In the genomic region with DNA sequence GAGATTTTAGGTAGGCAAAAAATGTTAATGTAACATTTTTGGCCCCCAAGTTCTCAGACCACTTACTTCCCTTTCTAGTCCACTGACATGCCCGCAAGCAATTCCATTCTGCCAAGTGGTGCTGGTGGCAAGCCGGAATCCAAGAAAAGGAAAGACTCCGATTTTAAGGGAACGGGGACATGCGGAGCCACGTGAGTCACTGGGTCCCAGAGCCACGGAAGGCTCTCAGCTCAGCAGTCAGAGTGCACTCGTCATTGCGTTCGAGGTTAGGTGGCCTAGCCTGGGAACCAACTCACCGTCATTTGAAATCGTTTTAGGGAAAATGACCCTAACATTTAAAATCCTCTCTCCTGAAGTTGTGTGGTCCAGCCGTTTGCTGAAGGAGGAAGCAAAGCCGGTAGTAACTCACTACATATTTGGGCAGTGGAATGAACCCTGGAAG, we compare ENCODE assay signal across 8 cellular contexts. TPM values are rescaled to one million over a fixed set of nuclear protein-coding genes. Genes with fewer than 3 reads are reported as not detected.
DNase-seq lines count a peak whose midpoint lies in the region; ATAC-seq and TF ChIP-seq lines count a peak whose summit lies in the region.

No MANE protein-coding gene starts in this region.

- H3K9me3 ChIP-seq in GM23248 (ENCODE audit: low read depth) = no peaks in the 10 kb centered on the region
- H3K9me3 ChIP-seq in effector memory CD4-positive, alpha-beta T cell (ENCODE audit: control insufficient read depth, low read length) = no peaks in the 10 kb centered on the region
- no peaks in the 10 kb centered on the region for H3K9me3 ChIP-seq in subcutaneous abdominal adipose tissue (ENCODE audit: control insufficient read depth in 5 of 5, low read length in 5 of 5)

- H2AFZ ChIP-seq in GM23248 = peak overlapping the region; percentile 85

- H3K4me1 ChIP-seq in GM23248 (ENCODE audit: insufficient read depth) = peaks cover 6% of the 10 kb centered on the region
- H3K4me1 ChIP-seq in effector memory CD4-positive, alpha-beta T cell (ENCODE audit: control insufficient read depth, insufficient read depth, low read length, poor library complexity, severe bottlenecking) = no peaks in the 10 kb centered on the region
- peaks cover 0 to 16% (median 12%) of the 10 kb centered on the region in 5 donors for H3K4me1 ChIP-seq in subcutaneous abdominal adipose tissue (ENCODE audit: control insufficient read depth in 5 of 5, insufficient read depth in 5 of 5, low read length in 5 of 5)

- no peaks in the 10 kb centered on the region for H4K20me1 ChIP-seq in GM23248 (ENCODE audit: insufficient read depth)

- 0 out of 2 replicates have a peak, but pooled peaks cover 5% of the 10 kb centered on the region for H3F3A ChIP-seq in GM23248 (ENCODE audit: insufficient read depth)

- H3K27me3 ChIP-seq in GM23248 (replicated peaks; ENCODE audit: insufficient read depth) (peaks cover 6% of the 10 kb centered on the region; the same call in 1 of the 2 replicates), subcutaneous abdominal adipose tissue (ENCODE audit: control insufficient read depth in 5 of 5, insufficient read depth in 4 of 5, low read length in 5 of 5) (no peaks in the 10 kb centered on the region)
- H3K27me3 ChIP-seq in effector memory CD4-positive, alpha-beta T cell (replicated peaks; ENCODE audit: control insufficient read depth, insufficient read depth, low read length, poor library complexity, severe bottlenecking) = no peaks in the 10 kb centered on the region

- H3K4me3 Mint-ChIP-seq in T-helper 1 cell treated with Interleukin-12 subunit alpha and Interleukin-12 subunit beta and Interleukin-4 antibody, amounts not matched to agents 30 μg/mL and 1 μg/mL, for 36 hours = peak overlapping the region; percentile 75
- peak overlapping the region; percentile 66 for H3K4me3 Mint-ChIP-seq in memory B cell

- TF ChIP-seq CTCF in AG10803 (conservative IDR thresholded peaks at IDR 0.05; ENCODE audit: low read length) = no peak; the same call in 1 of the 2 replicates

- ATAC-seq in memory B cell (ENCODE audit: low read depth) (no peak), GM21619 (IDR thresholded peaks at IDR 0.05; ENCODE audit: unreplicated experiment) (no peak)

- peaks cover 6% of the 10 kb centered on the region for H3K9me3 Mint-ChIP-seq in T-helper 1 cell treated with Interleukin-12 subunit alpha and Interleukin-12 subunit beta and Interleukin-4 antibody, amounts not matched to agents 30 μg/mL and 1 μg/mL, for 36 hours
- H3K9me3 Mint-ChIP-seq in memory B cell = peaks cover 3% of the 10 kb centered on the region

- H3K9ac ChIP-seq in GM23248 = peak overlapping the region; percentile 85
- peak overlapping the region; percentile 1 to 87 (median 60) for H3K9ac ChIP-seq in subcutaneous abdominal adipose tissue (ENCODE audit: low read length in 5 of 5)

- H3K79me2 ChIP-seq in GM23248 (ENCODE audit: insufficient read depth) = peaks cover 5% of the 10 kb centered on the region

- peak; percentile 31 for DNase-seq in AG10803 (ENCODE audit: low read depth)
- peak; percentile 81 for DNase-seq in GM23248
- peak in 1 of 3 donors; percentile 4 for DNase-seq in effector memory CD4-positive, alpha-beta T cell
- DNase-seq in memory B cell (ENCODE audit: low spot score in 2 of 2) = no peak
- no peak for DNase-seq in 8988T

- H3K4me1 Mint-ChIP-seq in T-helper 1 cell treated with Interleukin-12 subunit alpha and Interleukin-12 subunit beta and Interleukin-4 antibody, amounts not matched to agents 30 μg/mL and 1 μg/mL, for 36 hours (ENCODE audit: low read depth) = peaks cover 14% of the 10 kb centered on the region
- peaks cover 12% of the 10 kb centered on the region for H3K4me1 Mint-ChIP-seq in memory B cell

- H3K27ac ChIP-seq in GM23248 (peak overlapping the region; percentile 72), subcutaneous abdominal adipose tissue (ENCODE audit: low read depth, low read length) (peak overlapping the region; percentile 93)
- H3K27ac ChIP-seq in effector memory CD4-positive, alpha-beta T cell (ENCODE audit: insufficient read depth, low read length, poor library complexity, severe bottlenecking) = peak overlapping the region; percentile 85

- H3K4me3 ChIP-seq in AG10803 (ENCODE audit: low read length) (peak overlapping the region; percentile 81), GM23248 (peak overlapping the region; percentile 88), subcutaneous abdominal adipose tissue (ENCODE audit: low read depth in 1 of 5, low read length in 5 of 5) (peak overlapping the region; percentile 69 to 86 (median 81))
- peak overlapping the region; percentile 87 for H3K4me3 ChIP-seq in effector memory CD4-positive, alpha-beta T cell (ENCODE audit: insufficient read depth, low read depth, low read length, poor library complexity, severe bottlenecking)

- H3K36me3 ChIP-seq in GM23248 (ENCODE audit: low read depth) = no peaks in the 10 kb centered on the region
- no peaks in the 10 kb centered on the region for H3K36me3 ChIP-seq in effector memory CD4-positive, alpha-beta T cell (ENCODE audit: control insufficient read depth, insufficient read depth, low read length)
- H3K36me3 ChIP-seq in subcutaneous abdominal adipose tissue (ENCODE audit: control insufficient read depth in 5 of 5, insufficient read depth in 5 of 5, low read length in 5 of 5) = no peaks in the 10 kb centered on the region

- H3K27ac Mint-ChIP-seq in T-helper 1 cell treated with Interleukin-12 subunit alpha and Interleukin-12 subunit beta and Interleukin-4 antibody, amounts not matched to agents 30 μg/mL and 1 μg/mL, for 36 hours = peak overlapping the region; percentile 74
- peak overlapping the region; percentile 89 for H3K27ac Mint-ChIP-seq in memory B cell

- peak overlapping the region; percentile 82 for H3K4me2 ChIP-seq in GM23248 (ENCODE audit: unreplicated experiment)

- peaks cover 1% of the 10 kb centered on the region for H3K36me3 Mint-ChIP-seq in T-helper 1 cell treated with Interleukin-12 subunit alpha and Interleukin-12 subunit beta and Interleukin-4 antibody, amounts not matched to agents 30 μg/mL and 1 μg/mL, for 36 hours (ENCODE audit: low read depth)
- peaks cover 5% of the 10 kb centered on the region for H3K36me3 Mint-ChIP-seq in memory B cell

- no peaks in the 10 kb centered on the region for H3K9me2 ChIP-seq in GM23248 (ENCODE audit: insufficient read depth)

- in situ Hi-C loops in GM23248 (cut with MboI) = no loop called here

- peaks cover under 1% of the 10 kb centered on the region for H3K27me3 Mint-ChIP-seq in T-helper 1 cell treated with Interleukin-12 subunit alpha and Interleukin-12 subunit beta and Interleukin-4 antibody, amounts not matched to agents 30 μg/mL and 1 μg/mL, for 36 hours (ENCODE audit: low read depth)
- H3K27me3 Mint-ChIP-seq in memory B cell = peaks cover under 1% of the 10 kb centered on the region

- WGBS in GM23248 (ENCODE audit: low coverage in 1 of 2, low lambda C conversion rate in 2 of 2, missing lambda C conversion rate in 2 of 2), 2 experiments = 6 to 8% methylated on average over 14 of the region's 14 CpGs

RNA-seq across cellular contexts. Expression of gene SIRT5, which starts 0.7 kb away (rescaled TPM):
- total RNA-seq in GM23248 (2014; rRNA removed; shearing (Covaris generic)) = 4.8 and 5.3 TPM in 2 replicates
- 6.1 and 7.0 TPM in 2 replicates for polyA plus RNA-seq in GM23248 (2016; fragmentation: Nextera tagmentation; extraction: Ambion mirVana)

RNA-seq across cellular contexts. Expression of gene NOL7, which starts 41.4 kb away (rescaled TPM):
- 48.7 and 53.1 TPM in 2 replicates for total RNA-seq in GM23248 (2014; rRNA removed; shearing (Covaris generic))
- 122 and 124 TPM in 2 replicates for polyA plus RNA-seq in GM23248 (2016; fragmentation: Nextera tagmentation; extraction: Ambion mirVana)

Comparison
In these comparisons a context has a peak if more than half of its experiments do, and no peak if none do; other contexts are left out.
1. DNase-seq: peak in AG10803 (single experiment) and GM23248 (single experiment); none in memory B cell (0 of 2) and 8988T (single experiment).
2. Peak in every context shown above with its lines, with median percentiles within 50 percentile points of each other: H3K4me3 ChIP-seq and H3K27ac ChIP-seq.